ENCODE assay signal across 27 cellular contexts in genomic region chr1:54012862-54013261, GRCh38. TPM values are rescaled to one million over a fixed set of nuclear protein-coding genes. Genes with fewer than 3 reads are reported as not detected.
"Had no signal": no experiment of that assay in that cellular context is flagged by ENCODE, and none has a peak within 500 bp of the region (broad histone marks: within the 10 kb centered on the region; RNA-seq: fewer than 3 reads in every experiment).

No MANE protein-coding gene starts in this region.

- H3K36me3 ChIP-seq: gastroesophageal sphincter, sigmoid colon, tibial nerve had no signal

- ATAC-seq: gastroesophageal sphincter; left colon; natural killer cell; psoas muscle; stimulated activated naive B cell treated with anti-CD40 and anti-IgM and Interleukin-4, amounts not matched to agents 10 μg/mL and 1 μg/mL and 100 μg/mL, for 72 hours; stimulated activated naive CD8-positive, alpha-beta T cell treated with anti-CD3 and anti-CD28 coated beads, Interleukin-15, amount 100 ng/mL, for 72 hours had no signal

- H3K27ac ChIP-seq: coronary artery, gastroesophageal sphincter, psoas muscle, sigmoid colon, skin epidermis, testis, tibial nerve had no signal

- DNase-seq: central memory CD4-positive, alpha-beta T cell; effector CD4-positive, alpha-beta T cell; immature natural killer cell; kidney; left colon; natural killer cell; nucleus accumbens; psoas muscle; sigmoid colon; stimulated activated CD4-positive, alpha-beta T cell treated with anti-CD3 and anti-CD28 coated beads, Interleukin-2, amount 100 ng/mL, for 24 hours; stimulated activated CD4-positive, alpha-beta T cell treated with anti-CD3 and anti-CD28 coated beads, Interleukin-4, amount 100 ng/mL, for 4 hours; stimulated activated naive B cell treated with anti-CD40 and anti-IgM and Interleukin-4, amounts not matched to agents 10 μg/mL and 1 μg/mL and 100 μg/mL, for 72 hours; stimulated activated naive CD8-positive, alpha-beta T cell treated with anti-CD3 and anti-CD28 coated beads, Interleukin-15, amount 100 ng/mL, for 72 hours; testis had no signal

- H3K4me1 ChIP-seq: gastroesophageal sphincter, psoas muscle, sigmoid colon, testis, tibial nerve had no signal

- H3K4me3 ChIP-seq: coronary artery, gastroesophageal sphincter, psoas muscle, sigmoid colon, skin epidermis, testis, tibial nerve had no signal

- H3K9me3 ChIP-seq: gastroesophageal sphincter, psoas muscle, sigmoid colon, testis, tibial nerve had no signal

- H3K27me3 ChIP-seq: testis had no signal

RNA-seq across cellular contexts. Expression of gene LDLRAD1, which starts 5.1 kb away (rescaled TPM):
- total RNA-seq: chondrocyte, dermis microvascular lymphatic vessel endothelial cell, fibroblast of villous mesenchyme, gastroesophageal sphincter, kidney, left colon, lower leg skin, mesothelial cell of epicardium, myocyte, natural killer cell, neural crest cell, psoas muscle, sigmoid colon, subcutaneous adipose tissue, tibial nerve, ureter had no signal
